Comparison of ENCODE assay signal across 32 cellular contexts in the genomic region with DNA sequence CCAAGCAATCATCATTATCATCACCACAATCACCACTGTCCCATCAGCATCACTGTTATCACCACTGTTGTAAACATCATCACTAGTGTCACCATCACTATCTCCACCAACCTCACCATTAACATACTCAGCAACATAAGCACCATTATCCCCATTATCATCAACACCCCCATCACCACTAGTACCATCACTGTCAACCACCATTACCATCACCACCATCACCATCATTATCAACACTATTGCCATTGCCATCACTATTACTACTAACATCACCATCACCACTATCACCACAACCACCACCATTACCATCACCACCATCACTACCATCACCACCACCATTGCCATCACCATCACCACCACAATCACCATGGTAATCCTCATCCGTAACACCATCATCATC. TPM values are rescaled to one million over a fixed set of nuclear protein-coding genes. Genes with fewer than 3 reads are reported as not detected.
DNase-seq lines count a peak whose midpoint lies in the region; ATAC-seq, FAIRE-seq and TF ChIP-seq lines count a peak whose summit lies in the region.
"Had no signal": no experiment of that assay in that cellular context is flagged by ENCODE, and none has a peak within 500 bp of the region (broad histone marks: within the 10 kb centered on the region; RNA-seq: fewer than 3 reads in every experiment).

No MANE protein-coding gene starts in this region.

- ATAC-seq in HepG2 = no peak
- no peak for ATAC-seq in right lobe of liver
- peak; percentile 7 for ATAC-seq in effector memory CD8-positive, alpha-beta T cell (replicated peaks)

- H3K79me2 ChIP-seq in HepG2 (ENCODE audit: insufficient read depth, low read length) (no peaks in the 10 kb centered on the region), H9 (ENCODE audit: insufficient read depth, low read length) (no peaks in the 10 kb centered on the region)

- H3K27me3 ChIP-seq in HepG2 (ENCODE audit: control insufficient read depth in 1 of 2, insufficient read depth in 2 of 2, low read length in 2 of 2) (no peaks in the 10 kb centered on the region), right lobe of liver (no peaks in the 10 kb centered on the region), H9 (ENCODE audit: insufficient read depth, low read length) (no peaks in the 10 kb centered on the region)
- H3K27me3 ChIP-seq: BE2C, BLaER1 had no signal

- no peak overlapping the region for H2BK5ac ChIP-seq in H9 (ENCODE audit: insufficient read length, low read length)

- H3K18ac ChIP-seq in H9 (ENCODE audit: insufficient read length, low read depth, low read length) = no peak overlapping the region

- POLR2A ChIA-PET in HepG2 (lab: Yijun Ruan, JAX) = interaction anchor here (1.4 to 1.5 kb wide), 3 partner anchors 29 to 40 kb away, joined by 4 to 9 read pairs (median 5); no protein-coding TSS in a partner anchor
- POLR2A ChIA-PET in HEK293 (lab: Yijun Ruan, JAX) = no interaction called here

- no peak overlapping the region for H4K91ac ChIP-seq in H9 (ENCODE audit: insufficient read length, low read depth, low read length)

- H2BK20ac ChIP-seq in H9 (ENCODE audit: low read depth, low read length, poor library complexity, severe bottlenecking) = no peak overlapping the region

- no peak overlapping the region for H3K4me2 ChIP-seq in HepG2 (ENCODE audit: low read depth, low read length)
- no peak overlapping the region for H3K4me2 ChIP-seq in H9 (ENCODE audit: insufficient read depth, insufficient read length, low read length)

- no peaks in the 10 kb centered on the region for H3K9me3 Mint-ChIP-seq in H9
- no peaks in the 10 kb centered on the region for H3K9me3 Mint-ChIP-seq in effector memory CD8-positive, alpha-beta T cell
- H3K9me3 Mint-ChIP-seq: CD8-positive, alpha-beta memory T cell had no signal

- H3K79me1 ChIP-seq in H9 (ENCODE audit: insufficient read depth, low read depth, low read length, poor library complexity, severe bottlenecking) = no peaks in the 10 kb centered on the region

- H3K27ac ChIP-seq in HepG2 (ENCODE audit: extremely low read length, insufficient read depth, low read length) (no peak overlapping the region), right lobe of liver (no peak overlapping the region), H9 (ENCODE audit: insufficient read length, low read depth, low read length) (no peak overlapping the region), HEK293 (ENCODE audit: extremely low read depth, low read depth, low read length) (no peak overlapping the region)
- H3K27ac ChIP-seq: BLaER1 had no signal

- no peak overlapping the region for H3K14ac ChIP-seq in H9 (ENCODE audit: insufficient read depth, low read length)

- H2BK15ac ChIP-seq in H9 (ENCODE audit: low read depth, low read length) = no peak overlapping the region

- H3K4me3 Mint-ChIP-seq in H9 = no peak overlapping the region
- H3K4me3 Mint-ChIP-seq in effector memory CD8-positive, alpha-beta T cell = no peak overlapping the region
- H3K4me3 Mint-ChIP-seq: CD14-positive monocyte; CD4-positive, alpha-beta memory T cell; CD4-positive, CD25-positive, alpha-beta regulatory T cell; CD8-positive, alpha-beta memory T cell had no signal

- H3K36me3 ChIP-seq in HepG2 (replicated peaks in 1 of 2; ENCODE audit: control insufficient read depth in 1 of 2, insufficient read depth in 2 of 2, low read length in 2 of 2) = no peaks in the 10 kb centered on the region; a peak in 1 of 5 replicates
- H3K36me3 ChIP-seq in right lobe of liver = no peaks in the 10 kb centered on the region
- no peaks in the 10 kb centered on the region for H3K36me3 ChIP-seq in HEK293 (ENCODE audit: control insufficient read depth in 2 of 2, insufficient read depth in 1 of 2, low read length in 2 of 2)
- H3K36me3 ChIP-seq: BE2C, BLaER1 had no signal

- TF ChIP-seq CTCF in HepG2 (CRISPR knock-in tag; IDR thresholded peaks at IDR 0.05) = no peak
- TF ChIP-seq CTCF in right lobe of liver (IDR thresholded peaks at IDR 0.05) = no peak
- TF ChIP-seq CTCF in H9 (conservative IDR thresholded peaks at IDR 0.05) = no peak
- no peak for TF ChIP-seq CTCF in HEK293 (tag by site-specific recombination; IDR thresholded peaks at IDR 0.05)

- DNase-seq in HepG2 (ENCODE audit: low spot score) = no peak
- DNase-seq in right lobe of liver = no peak
- no peak for DNase-seq in H9
- DNase-seq in effector memory CD8-positive, alpha-beta T cell = no peak
- no peak for DNase-seq in NCI-H1048 (lab: John Stamatoyannopoulos, UW)
- DNase-seq in activated CD4-positive, alpha-beta T cell treated with anti-CD3 and anti-CD28 coated beads, Interleukin-2, amount 50 U/mL, for 1 hour = no peak
- no peak for DNase-seq in middle frontal gyrus (ENCODE audit: extremely low spot score, low spot score)
- DNase-seq: 8988T; ACHN; BE2C; CD4-positive, alpha-beta memory T cell; CD4-positive, CD25-positive, alpha-beta regulatory T cell; CD8-positive, alpha-beta memory T cell; COR-L47; DMS 273 treated with DMSO at 0.1 percent for 48 hours; DMS153; DMS53; DMS79; DND-41; EL; GDM1 had no signal

- no peak overlapping the region for H2AK5ac ChIP-seq in H9 (ENCODE audit: insufficient read length, low read length)

- H4K5ac ChIP-seq in H9 (ENCODE audit: insufficient read length, low read depth, low read length) = peak overlapping the region; percentile 22

- no peaks in the 10 kb centered on the region for H4K20me1 ChIP-seq in HepG2 (ENCODE audit: insufficient read depth, low read length)
- H4K20me1 ChIP-seq in H9 (ENCODE audit: control insufficient read depth, insufficient read depth, insufficient read length) = no peaks in the 10 kb centered on the region
- H4K20me1 ChIP-seq: BLaER1 had no signal

- no peak overlapping the region for H3K27ac Mint-ChIP-seq in H9
- no peak overlapping the region for H3K27ac Mint-ChIP-seq in effector memory CD8-positive, alpha-beta T cell
- H3K27ac Mint-ChIP-seq: CD14-positive monocyte; CD4-positive, alpha-beta memory T cell; CD4-positive, CD25-positive, alpha-beta regulatory T cell; CD8-positive, alpha-beta memory T cell had no signal

- H3K9me3 ChIP-seq in HepG2 (ENCODE audit: low read length) (no peaks in the 10 kb centered on the region), right lobe of liver (no peaks in the 10 kb centered on the region), H9 (ENCODE audit: control insufficient read depth, low read depth, low read length) (no peaks in the 10 kb centered on the region), HEK293 (ENCODE audit: control insufficient read depth, insufficient read depth, low read depth, low read length) (no peaks in the 10 kb centered on the region)
- H3K9me3 ChIP-seq: BE2C, BLaER1 had no signal

- H3K4me3 ChIP-seq in HepG2 (replicated peaks in 1 of 3; ENCODE audit: insufficient read depth in 1 of 3, low read depth in 2 of 3, low read length in 3 of 3) = no peak overlapping the region
- no peak overlapping the region for H3K4me3 ChIP-seq in right lobe of liver
- H3K4me3 ChIP-seq in HEK293 (ENCODE audit: low read depth, low read length) = no peak overlapping the region
- H3K4me3 ChIP-seq: BLaER1, GM12878 had no signal

- TF ChIP-seq RAD21 in HepG2 (CRISPR knock-in tag; IDR thresholded peaks at IDR 0.05) = no peak

- 92% methylated on average over 1 of the region's 1 CpG for WGBS in HepG2 (ENCODE audit: low lambda C conversion rate)
- WGBS in right lobe of liver (ENCODE audit: insufficient coverage, low coverage, low lambda C conversion rate, missing lambda C conversion rate) = 71% methylated on average over 1 of the region's 1 CpG
- no CpG with 5 or more reads among the region's 1 CpG for WGBS in H9 (ENCODE audit: extremely low coverage, insufficient read length, low lambda C conversion rate)

- H3K56ac ChIP-seq in H9 (ENCODE audit: insufficient read length, low read depth, low read length) = no peak overlapping the region

- no peak overlapping the region for H2BK120ac ChIP-seq in H9 (ENCODE audit: low read depth, low read length, poor library complexity, severe bottlenecking)

- TF ChIP-seq POLR2A in HepG2 (IDR thresholded peaks at IDR 0.05; ENCODE audit: insufficient read depth in 1 of 2, low read depth in 2 of 2, low read length in 2 of 2) = no peak
- TF ChIP-seq POLR2A in right lobe of liver (IDR thresholded peaks at IDR 0.05) = no peak

- no peak overlapping the region for H3T11ph ChIP-seq in H9 (ENCODE audit: low read length)

- TF ChIP-seq EP300 in HepG2 (IDR thresholded peaks at IDR 0.05; ENCODE audit: low read depth in 2 of 2, low read length in 2 of 2) (no peak), HepG2 (CRISPR knock-in tag; IDR thresholded peaks at IDR 0.05; ENCODE audit: borderline replicate concordance) (no peak)

- H3K36me3 Mint-ChIP-seq in H9 (ENCODE audit: insufficient read depth in 1 of 3, low read depth in 3 of 3) = no peaks in the 10 kb centered on the region
- no peaks in the 10 kb centered on the region for H3K36me3 Mint-ChIP-seq in effector memory CD8-positive, alpha-beta T cell (ENCODE audit: insufficient read depth)
- H3K36me3 Mint-ChIP-seq: CD14-positive monocyte; CD4-positive, alpha-beta memory T cell; CD4-positive, CD25-positive, alpha-beta regulatory T cell; CD8-positive, alpha-beta memory T cell had no signal

- BruUV-seq in HepG2 (replicated peaks; lab: Mats Ljungman, UMichigan) = no TSS peak

- peak overlapping the region; percentile 51 for H4K8ac ChIP-seq in H9 (replicated peaks; ENCODE audit: insufficient read length, low read depth, low read length)

- CTCF ChIA-PET in HepG2 (lab: Yijun Ruan, JAX; ENCODE audit: low intra/inter-chr PET ratio, low total read pairs) = interaction anchor here (1.1 to 2.2 kb wide), 8 partner anchors 11 to 327 kb away, joined by 3 to 13 read pairs (median 8); partner anchors contain the start of gene CST9
- CTCF ChIA-PET in HEK293 (lab: Yijun Ruan, JAX) = interaction anchor here (0.6 to 1.5 kb wide), 12 partner anchors 10 to 266 kb away, joined by 3 to 8 read pairs (median 3); no protein-coding TSS in a partner anchor

- H2AFZ ChIP-seq in HepG2 (ENCODE audit: low read length) (no peak overlapping the region), H9 (ENCODE audit: low read length) (no peak overlapping the region)

- H3K4me1 ChIP-seq in HepG2 (ENCODE audit: insufficient read depth, low read length) (peaks cover 16% of the 10 kb centered on the region), right lobe of liver (no peaks in the 10 kb centered on the region), H9 (ENCODE audit: insufficient read depth, low read length) (no peaks in the 10 kb centered on the region), HEK293 (ENCODE audit: control insufficient read depth, insufficient read depth, low read length) (no peaks in the 10 kb centered on the region)
- H3K4me1 ChIP-seq: BE2C had no signal

- no peaks in the 10 kb centered on the region for H3K4me1 Mint-ChIP-seq in H9
- no peaks in the 10 kb centered on the region for H3K4me1 Mint-ChIP-seq in effector memory CD8-positive, alpha-beta T cell (ENCODE audit: low read depth in 2 of 2)
- H3K4me1 Mint-ChIP-seq: CD4-positive, alpha-beta memory T cell; CD4-positive, CD25-positive, alpha-beta regulatory T cell; CD8-positive, alpha-beta memory T cell had no signal

- H3K9ac ChIP-seq in HepG2 (ENCODE audit: insufficient read depth, low read depth, low read length) (no peak overlapping the region), H9 (ENCODE audit: extremely low read depth, insufficient read length, low read length) (no peak overlapping the region)
- H3K9ac ChIP-seq: BLaER1 had no signal

- FAIRE-seq in HepG2 (lab: Jason Lieb, UNC) = no peak
- FAIRE-seq: A204.1, GM12878, GM12892, GM18507 had no signal

- no peaks in the 10 kb centered on the region for H3K23me2 ChIP-seq in H9 (ENCODE audit: insufficient read length, low read depth, low read length, poor library complexity, severe bottlenecking)

- in situ Hi-C loops in HepG2 (cut with HindIII; ENCODE audit: extremely low pct_ligation_motif_present, low pct_unique_long_range_greater_than_20kb) = no loop called here

- H3K4ac ChIP-seq in H9 (ENCODE audit: low read depth, low read length) = no peak overlapping the region

- intact Hi-C loops in HepG2 (cut with micrococcal nuclease; ENCODE audit: unreplicated experiment) (loop anchor here (2.0 to 5.0 kb wide), 3 partner anchors 53 to 113 kb away; no protein-coding TSS in a partner anchor), right lobe of liver (cut with DNase I) (no loop called here)

- H3K23ac ChIP-seq in H9 (ENCODE audit: insufficient read length, low read depth, low read length) = no peak overlapping the region

- H2BK12ac ChIP-seq in H9 (ENCODE audit: insufficient read length, low read depth, low read length) = no peak overlapping the region

- H3K27me3 Mint-ChIP-seq in H9 (ENCODE audit: low read depth) = peaks cover 2% of the 10 kb centered on the region; the same call in 1 of the 2 replicates
- no peaks in the 10 kb centered on the region for H3K27me3 Mint-ChIP-seq in effector memory CD8-positive, alpha-beta T cell
- H3K27me3 Mint-ChIP-seq: CD4-positive, alpha-beta memory T cell; CD4-positive, CD25-positive, alpha-beta regulatory T cell; CD8-positive, alpha-beta memory T cell had no signal

RNA-seq across cellular contexts. Expression of gene CST4, which starts 19.5 kb away (rescaled TPM):
- total RNA-seq in HepG2 (2016; rRNA removed; fragmentation: Illumina TruSeq; extraction: Trizol) (not detected in 2 replicates), right lobe of liver (not detected), H9 (2021) (not detected in 2 replicates)
- not detected in 2 replicates for total RNA-seq in HepG2 (2016; cell fraction: cytosol; rRNA removed; fragmentation: Illumina TruSeq; extraction: Trizol; ENCODE audit: low read depth)
- not detected in 2 replicates for total RNA-seq in HepG2 (2016; cell fraction: insoluble cytoplasmic fraction; rRNA removed; fragmentation: Illumina TruSeq; extraction: Trizol)
- total RNA-seq in HepG2 (2016; cell fraction: membrane; rRNA removed; fragmentation: Illumina TruSeq; extraction: Trizol) = not detected in 2 replicates
- total RNA-seq in HepG2 (2016; cell fraction: nucleus; rRNA removed; fragmentation: Illumina TruSeq; extraction: Trizol) = not detected in 2 replicates
- 0.16 TPM in 1 of 2 replicates, not detected in the other for polyA plus RNA-seq in HepG2 (2011; rRNA removed)
- not detected in 2 replicates for polyA plus RNA-seq in HepG2 (2011; cell fraction: cytosol; rRNA removed)
- not detected in 2 replicates for polyA plus RNA-seq in HepG2 (2011; cell fraction: nucleus; rRNA removed)
- not detected in 2 replicates for polyA plus RNA-seq in HepG2 (2012)
- polyA plus RNA-seq in HepG2 (2016; cell fraction: cytosol; fragmentation: Illumina TruSeq; extraction: Trizol; ENCODE audit: low read depth) = not detected in 2 replicates
- polyA plus RNA-seq in HepG2 (2016; cell fraction: insoluble cytoplasmic fraction; fragmentation: Illumina TruSeq; extraction: Trizol; ENCODE audit: low read depth) = not detected in 2 replicates
- not detected in 2 replicates for polyA plus RNA-seq in HepG2 (2016; cell fraction: membrane; fragmentation: Illumina TruSeq; extraction: Trizol; ENCODE audit: low read depth)
- not detected in 2 replicates for polyA plus RNA-seq in HepG2 (2016; cell fraction: nucleus; fragmentation: Illumina TruSeq; extraction: Trizol; ENCODE audit: insufficient read depth, low read depth)
- not detected in 2 replicates for polyA minus RNA-seq in HepG2 (2011; rRNA and poly(A)+ RNA removed; ENCODE audit: low replicate concordance)
- polyA minus RNA-seq in HepG2 (2011; cell fraction: cytosol; rRNA and poly(A)+ RNA removed) = not detected in 2 replicates
- polyA minus RNA-seq in HepG2 (2011; cell fraction: nucleus; rRNA and poly(A)+ RNA removed) = not detected in 2 replicates
- total RNA-seq: A673; CD4-positive, alpha-beta memory T cell; CD4-positive, CD25-positive, alpha-beta regulatory T cell; CD8-positive, alpha-beta memory T cell; Daoy; G401; GM12878 had no signal
- polyA plus RNA-seq: AG04450; CD14-positive monocyte; CD4-positive, alpha-beta memory T cell; CD4-positive, CD25-positive, alpha-beta regulatory T cell; CD8-positive, alpha-beta memory T cell; GM12878 had no signal

RNA-seq across cellular contexts. Expression of gene CST3, which starts 31.6 kb away (rescaled TPM):
- total RNA-seq in HepG2 (2016; rRNA removed; fragmentation: Illumina TruSeq; extraction: Trizol) (300 and 690 TPM in 2 replicates), right lobe of liver (1,000 to 10,000 TPM in 1 of 6 experiments, 100 to 1,000 TPM in 5; 504 to 1,394 (median 638) TPM), H9 (2021) (77.2 and 81.9 TPM in 2 replicates)
- 306 and 400 TPM in 2 replicates for total RNA-seq in HepG2 (2016; cell fraction: cytosol; rRNA removed; fragmentation: Illumina TruSeq; extraction: Trizol; ENCODE audit: low read depth)
- total RNA-seq in HepG2 (2016; cell fraction: insoluble cytoplasmic fraction; rRNA removed; fragmentation: Illumina TruSeq; extraction: Trizol) = 277 and 657 TPM in 2 replicates
- total RNA-seq in HepG2 (2016; cell fraction: membrane; rRNA removed; fragmentation: Illumina TruSeq; extraction: Trizol) = 267 and 341 TPM in 2 replicates
- total RNA-seq in HepG2 (2016; cell fraction: nucleus; rRNA removed; fragmentation: Illumina TruSeq; extraction: Trizol) = 478 and 575 TPM in 2 replicates
- 1,005 and 1,077 TPM in 2 replicates for polyA plus RNA-seq in HepG2 (2011; rRNA removed)
- 827 and 1,616 TPM in 2 replicates for polyA plus RNA-seq in HepG2 (2011; cell fraction: cytosol; rRNA removed)
- polyA plus RNA-seq in HepG2 (2011; cell fraction: nucleus; rRNA removed) = 530 and 563 TPM in 2 replicates
- polyA plus RNA-seq in HepG2 (2012) = 560 and 584 TPM in 2 replicates
- 569 and 650 TPM in 2 replicates for polyA plus RNA-seq in HepG2 (2016; cell fraction: cytosol; fragmentation: Illumina TruSeq; extraction: Trizol; ENCODE audit: low read depth)
- polyA plus RNA-seq in HepG2 (2016; cell fraction: insoluble cytoplasmic fraction; fragmentation: Illumina TruSeq; extraction: Trizol; ENCODE audit: low read depth) = 435 and 510 TPM in 2 replicates
- 388 and 429 TPM in 2 replicates for polyA plus RNA-seq in HepG2 (2016; cell fraction: membrane; fragmentation: Illumina TruSeq; extraction: Trizol; ENCODE audit: low read depth)
- 1,429 and 1,592 TPM in 2 replicates for polyA plus RNA-seq in HepG2 (2016; cell fraction: nucleus; fragmentation: Illumina TruSeq; extraction: Trizol; ENCODE audit: insufficient read depth, low read depth)
- 60.4 and 1,528 TPM in 2 replicates for polyA minus RNA-seq in HepG2 (2011; rRNA and poly(A)+ RNA removed; ENCODE audit: low replicate concordance)
- polyA minus RNA-seq in HepG2 (2011; cell fraction: cytosol; rRNA and poly(A)+ RNA removed) = 688 and 730 TPM in 2 replicates
- polyA minus RNA-seq in HepG2 (2011; cell fraction: nucleus; rRNA and poly(A)+ RNA removed) = 130 and 153 TPM in 2 replicates
